ENCODE assay signal across 10 cellular contexts in the genomic region with DNA sequence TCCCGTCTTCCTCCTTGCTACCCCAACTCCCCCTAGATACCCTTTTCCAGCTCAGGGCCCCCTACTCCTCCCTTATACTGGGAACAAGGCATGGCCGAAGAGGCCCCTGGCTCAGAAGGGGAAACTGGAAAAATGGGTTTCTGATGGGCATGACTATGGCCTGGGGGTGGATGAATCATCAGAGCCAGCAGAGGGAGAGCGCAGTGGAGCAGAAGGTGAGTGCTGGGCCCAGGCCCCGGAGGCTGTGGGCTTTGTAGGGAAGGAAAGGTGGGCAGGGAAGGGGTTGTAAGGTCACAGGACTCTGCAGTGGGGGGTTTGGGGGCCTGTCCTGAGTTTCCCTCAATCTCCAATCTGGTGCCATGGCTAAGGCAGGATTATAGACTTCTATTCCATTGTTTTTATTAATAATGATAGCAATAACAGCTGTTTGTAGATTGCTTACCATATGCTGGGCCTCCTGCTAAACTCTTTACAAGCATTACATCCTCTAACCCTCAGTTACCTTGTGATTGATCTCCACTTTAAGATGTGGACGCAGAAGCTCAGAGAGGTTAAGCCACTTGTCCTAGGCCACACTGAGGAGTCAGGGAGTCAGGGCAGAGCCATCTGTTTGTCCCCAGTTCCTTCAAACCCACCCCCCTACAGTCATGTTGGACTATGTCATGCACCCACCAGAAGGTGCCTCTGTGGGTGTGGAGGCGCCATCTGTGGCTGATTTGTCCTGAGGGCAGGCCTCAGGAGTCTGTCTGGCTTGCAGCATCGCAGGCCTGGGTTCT. TPM values are rescaled to one million over a fixed set of nuclear protein-coding genes. Genes with fewer than 3 reads are reported as not detected.
A peak's percentile ranks its signal among the peaks of the same experiment; 100 is the strongest.
DNase-seq lines count a peak whose midpoint lies in the region; ATAC-seq and TF ChIP-seq lines count a peak whose summit lies in the region.
"Had no signal": no experiment of that assay in that cellular context is flagged by ENCODE, and none has a peak within 500 bp of the region (broad histone marks: within the 10 kb centered on the region; RNA-seq: fewer than 3 reads in every experiment).

No MANE protein-coding gene starts in this region.

- TF ChIP-seq CTCF in hepatocyte (IDR thresholded peaks at IDR 0.05; ENCODE audit: poor library complexity) (no peak), type B pancreatic cell (conservative IDR thresholded peaks at IDR 0.05) (no peak)

- H3K27ac ChIP-seq in hepatocyte = no peak overlapping the region

- peak overlapping the region; percentile 90 for H3K27ac Mint-ChIP-seq in type B pancreatic cell
- no peak overlapping the region for H3K27ac Mint-ChIP-seq in stimulated activated naive B cell treated with anti-CD40 and anti-IgM and Interleukin-4, amounts not matched to agents 10 μg/mL and 1 μg/mL and 100 μg/mL, for 72 hours
- H3K27ac Mint-ChIP-seq: natural killer cell treated with Interleukin-12 subunit alpha and Interleukin-12 subunit beta and Interleukin-15 and Interleukin-18, amount 100 ng/mL, for 72 hours had no signal

- H3K36me3 ChIP-seq in hepatocyte (replicated peaks; ENCODE audit: insufficient read depth, low read depth) = no peaks in the 10 kb centered on the region

- no peaks in the 10 kb centered on the region for H3K36me3 Mint-ChIP-seq in type B pancreatic cell
- H3K36me3 Mint-ChIP-seq in stimulated activated naive B cell treated with anti-CD40 and anti-IgM and Interleukin-4, amounts not matched to agents 10 μg/mL and 1 μg/mL and 100 μg/mL, for 72 hours = peaks cover 0 to 2% of the 10 kb centered on the region in 2 donors

- H3K4me2 ChIP-seq in hepatocyte = no peak overlapping the region

- H3K79me2 ChIP-seq in hepatocyte = no peaks in the 10 kb centered on the region

- no peak overlapping the region for H2AFZ ChIP-seq in hepatocyte

- no peak overlapping the region for H3K4me3 ChIP-seq in hepatocyte

- H3K4me1 Mint-ChIP-seq in type B pancreatic cell (ENCODE audit: unreplicated experiment) = peaks cover 33% of the 10 kb centered on the region
- peaks cover 0 to 7% of the 10 kb centered on the region in 2 donors for H3K4me1 Mint-ChIP-seq in stimulated activated naive B cell treated with anti-CD40 and anti-IgM and Interleukin-4, amounts not matched to agents 10 μg/mL and 1 μg/mL and 100 μg/mL, for 72 hours

- H3K27me3 ChIP-seq in hepatocyte = no peaks in the 10 kb centered on the region

- DNase-seq in HPDE6-E6E7 (ENCODE audit: extremely low spot score) (peak; percentile 90), hepatocyte (ENCODE audit: low spot score) (peak; percentile 58), type B pancreatic cell (ENCODE audit: extremely low spot score, unreplicated experiment) (no peak), hippocampal formation (lab: John Stamatoyannopoulos, UW) (no peak), NOMO-1 (lab: John Stamatoyannopoulos, UW; ENCODE audit: unreplicated experiment in 2 of 2) (no peak)
- no peak for DNase-seq in stimulated activated naive B cell treated with anti-CD40 and anti-IgM and Interleukin-4, amounts not matched to agents 10 μg/mL and 1 μg/mL and 100 μg/mL, for 72 hours
- DNase-seq: NCI-H2029; stimulated activated CD8-positive, alpha-beta memory T cell treated with anti-CD3 and anti-CD28 coated beads, Interleukin-4, amount 100 ng/mL, for 48 hours had no signal

- no peaks in the 10 kb centered on the region for H3K9me2 ChIP-seq in hepatocyte (replicated peaks; ENCODE audit: insufficient read depth)

- no peaks in the 10 kb centered on the region for H3K27me3 Mint-ChIP-seq in type B pancreatic cell
- peaks cover 17 to 50% of the 10 kb centered on the region in 2 donors for H3K27me3 Mint-ChIP-seq in stimulated activated naive B cell treated with anti-CD40 and anti-IgM and Interleukin-4, amounts not matched to agents 10 μg/mL and 1 μg/mL and 100 μg/mL, for 72 hours

- no peaks in the 10 kb centered on the region for H4K20me1 ChIP-seq in hepatocyte (ENCODE audit: insufficient read depth, poor library complexity, severe bottlenecking)

- H3K9me3 Mint-ChIP-seq in type B pancreatic cell = peaks cover 5% of the 10 kb centered on the region
- H3K9me3 Mint-ChIP-seq in stimulated activated naive B cell treated with anti-CD40 and anti-IgM and Interleukin-4, amounts not matched to agents 10 μg/mL and 1 μg/mL and 100 μg/mL, for 72 hours = peaks cover 13 to 17% of the 10 kb centered on the region in 2 donors

- 69% methylated on average over 7 of the region's 7 CpGs for WGBS in hepatocyte (ENCODE audit: low lambda C conversion rate, missing lambda C conversion rate)

- peak overlapping the region; percentile 64 for H3K4me3 Mint-ChIP-seq in type B pancreatic cell
- H3K4me3 Mint-ChIP-seq in stimulated activated naive B cell treated with anti-CD40 and anti-IgM and Interleukin-4, amounts not matched to agents 10 μg/mL and 1 μg/mL and 100 μg/mL, for 72 hours = no peak overlapping the region
- H3K4me3 Mint-ChIP-seq: natural killer cell treated with Interleukin-12 subunit alpha and Interleukin-12 subunit beta and Interleukin-15 and Interleukin-18, amount 100 ng/mL, for 72 hours had no signal

- no peaks in the 10 kb centered on the region for H3K9me3 ChIP-seq in hepatocyte (ENCODE audit: low read depth)

- H3K4me1 ChIP-seq in hepatocyte (ENCODE audit: insufficient read depth) = peaks cover 7% of the 10 kb centered on the region

- ATAC-seq in SK-N-SH treated with all-trans-retinoic acid at 6 μM for 48 hours = peak; percentile 53; the same call in 2 of the 3 replicates
- ATAC-seq in stimulated activated naive B cell treated with anti-CD40 and anti-IgM and Interleukin-4, amounts not matched to agents 10 μg/mL and 1 μg/mL and 100 μg/mL, for 72 hours (replicated peaks) = no peak

TF ChIP-seq in SK-N-SH treated with all-trans-retinoic acid at 6 μM for 48 hours, 23 proteins besides CTCF, POLR2A, EP300 and RAD21:
- TF ChIP-seq TOX (CRISPR knock-in tag; IDR thresholded peaks at IDR 0.05; ENCODE audit: borderline replicate concordance) = no peak
- no peak for TF ChIP-seq RARB (CRISPR knock-in tag; IDR thresholded peaks at IDR 0.05)
- TF ChIP-seq, protein P1, sequence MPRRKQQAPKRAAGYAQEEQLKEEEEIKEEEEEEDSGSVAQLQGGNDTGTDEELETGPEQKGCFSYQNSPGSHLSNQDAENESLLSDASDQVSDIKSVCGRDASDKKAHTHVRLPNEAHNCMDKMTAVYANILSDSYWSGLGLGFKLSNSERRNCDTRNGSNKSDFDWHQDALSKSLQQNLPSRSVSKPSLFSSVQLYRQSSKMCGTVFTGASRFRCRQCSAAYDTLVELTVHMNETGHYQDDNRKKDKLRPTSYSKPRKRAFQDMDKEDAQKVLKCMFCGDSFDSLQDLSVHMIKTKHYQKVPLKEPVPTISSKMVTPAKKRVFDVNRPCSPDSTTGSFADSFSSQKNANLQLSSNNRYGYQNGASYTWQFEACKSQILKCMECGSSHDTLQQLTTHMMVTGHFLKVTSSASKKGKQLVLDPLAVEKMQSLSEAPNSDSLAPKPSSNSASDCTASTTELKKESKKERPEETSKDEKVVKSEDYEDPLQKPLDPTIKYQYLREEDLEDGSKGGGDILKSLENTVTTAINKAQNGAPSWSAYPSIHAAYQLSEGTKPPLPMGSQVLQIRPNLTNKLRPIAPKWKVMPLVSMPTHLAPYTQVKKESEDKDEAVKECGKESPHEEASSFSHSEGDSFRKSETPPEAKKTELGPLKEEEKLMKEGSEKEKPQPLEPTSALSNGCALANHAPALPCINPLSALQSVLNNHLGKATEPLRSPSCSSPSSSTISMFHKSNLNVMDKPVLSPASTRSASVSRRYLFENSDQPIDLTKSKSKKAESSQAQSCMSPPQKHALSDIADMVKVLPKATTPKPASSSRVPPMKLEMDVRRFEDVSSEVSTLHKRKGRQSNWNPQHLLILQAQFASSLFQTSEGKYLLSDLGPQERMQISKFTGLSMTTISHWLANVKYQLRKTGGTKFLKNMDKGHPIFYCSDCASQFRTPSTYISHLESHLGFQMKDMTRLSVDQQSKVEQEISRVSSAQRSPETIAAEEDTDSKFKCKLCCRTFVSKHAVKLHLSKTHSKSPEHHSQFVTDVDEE (CRISPR knock-in tag; IDR thresholded peaks at IDR 0.05) = no peak
- no peak for TF ChIP-seq OSR1 (CRISPR knock-in tag; IDR thresholded peaks at IDR 0.05)
- TF ChIP-seq PPARA (CRISPR knock-in tag; IDR thresholded peaks at IDR 0.05; ENCODE audit: borderline replicate concordance) = no peak
- no peak for TF ChIP-seq ISL1 (CRISPR knock-in tag; IDR thresholded peaks at IDR 0.05)
- TF ChIP-seq, protein P2, sequence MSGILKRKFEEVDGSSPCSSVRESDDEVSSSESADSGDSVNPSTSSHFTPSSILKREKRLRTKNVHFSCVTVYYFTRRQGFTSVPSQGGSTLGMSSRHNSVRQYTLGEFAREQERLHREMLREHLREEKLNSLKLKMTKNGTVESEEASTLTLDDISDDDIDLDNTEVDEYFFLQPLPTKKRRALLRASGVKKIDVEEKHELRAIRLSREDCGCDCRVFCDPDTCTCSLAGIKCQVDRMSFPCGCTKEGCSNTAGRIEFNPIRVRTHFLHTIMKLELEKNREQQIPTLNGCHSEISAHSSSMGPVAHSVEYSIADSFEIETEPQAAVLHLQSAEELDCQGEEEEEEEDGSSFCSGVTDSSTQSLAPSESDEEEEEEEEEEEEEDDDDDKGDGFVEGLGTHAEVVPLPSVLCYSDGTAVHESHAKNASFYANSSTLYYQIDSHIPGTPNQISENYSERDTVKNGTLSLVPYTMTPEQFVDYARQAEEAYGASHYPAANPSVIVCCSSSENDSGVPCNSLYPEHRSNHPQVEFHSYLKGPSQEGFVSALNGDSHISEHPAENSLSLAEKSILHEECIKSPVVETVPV (CRISPR knock-in tag; IDR thresholded peaks at IDR 0.05) = no peak
- TF ChIP-seq ZNF8 (CRISPR knock-in tag; IDR thresholded peaks at IDR 0.05) = no peak
- no peak for TF ChIP-seq ZNF70 (CRISPR knock-in tag; IDR thresholded peaks at IDR 0.05)
- no peak for TF ChIP-seq ZFP30 (CRISPR knock-in tag; IDR thresholded peaks at IDR 0.05)
- TF ChIP-seq ESRRG (CRISPR knock-in tag; IDR thresholded peaks at IDR 0.05) = no peak
- no peak for TF ChIP-seq SNAI2 (CRISPR knock-in tag; IDR thresholded peaks at IDR 0.05)

RNA-seq across cellular contexts. Expression of a gene that starts 36.2 kb away (rescaled TPM):
- total RNA-seq in hepatocyte = 22.5 and 29.1 TPM in 2 replicates
- 54.3 and 55.0 TPM in 2 replicates for polyA plus RNA-seq in hepatocyte
- 49.0 and 66.5 TPM in 2 replicates for total RNA-seq in type B pancreatic cell (ENCODE audit: low replicate concordance)

RNA-seq across cellular contexts. Expression of a gene that starts 38.2 kb away (rescaled TPM):
- total RNA-seq in hepatocyte (2.1 and 2.5 TPM in 2 replicates), type B pancreatic cell (ENCODE audit: low replicate concordance) (14.0 and 20.8 TPM in 2 replicates)
- 1.3 and 4.2 TPM in 2 replicates for polyA plus RNA-seq in hepatocyte

Comparison
In these comparisons a context has a peak if more than half of its experiments do, and no peak if none do; other contexts are left out.
1. DNase-seq: peak in HPDE6-E6E7 (single experiment) and hepatocyte (single experiment); none in type B pancreatic cell (single experiment), stimulated activated naive B cell treated with anti-CD40 and anti-IgM and Interleukin-4, amounts not matched to agents 10 μg/mL and 1 μg/mL and 100 μg/mL, for 72 hours (single experiment), hippocampal formation (0 of 2) and NOMO-1 (0 of 2).